Comparison of ENCODE assay signal across 4 cellular contexts in the genomic region with DNA sequence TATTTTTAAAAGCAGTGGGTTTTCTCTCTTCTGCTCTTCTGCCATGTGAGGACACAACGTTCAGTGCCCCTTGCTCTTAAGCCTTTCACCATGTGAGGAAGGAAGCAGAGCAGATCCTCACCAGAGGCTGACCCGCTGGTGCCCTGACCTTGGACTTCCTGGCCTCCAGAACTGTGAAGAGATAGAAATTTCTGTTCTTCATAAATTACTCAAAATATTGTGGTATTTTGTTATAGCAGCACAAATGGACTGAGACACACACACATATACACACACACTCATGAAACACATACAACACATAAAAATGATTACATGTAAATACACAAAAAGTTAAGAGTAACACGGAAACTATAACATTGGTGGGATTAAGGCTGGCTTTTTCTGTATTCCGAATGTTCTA.
"Had no signal": no experiment of that assay in that cellular context is flagged by ENCODE, and none has a peak within 500 bp of the region (broad histone marks: within the 10 kb centered on the region; RNA-seq: fewer than 3 reads in every experiment).

No MANE protein-coding gene starts in this region.

- H3K4me3 ChIP-seq: GM23338, HAP-1 had no signal

- H3K36me3 ChIP-seq: HAP-1 had no signal

- H3K9me3 ChIP-seq: HAP-1 had no signal

- DNase-seq: HFFc6, KG1 had no signal
